ENCODE assay signal across 6 cellular contexts in genomic region chrX:24415921-24416320, GRCh38. TPM values are rescaled to one million over a fixed set of nuclear protein-coding genes. Genes with fewer than 3 reads are reported as not detected.
"Had no signal": no experiment of that assay in that cellular context is flagged by ENCODE, and none has a peak within 500 bp of the region (broad histone marks: within the 10 kb centered on the region; RNA-seq: fewer than 3 reads in every experiment).

No MANE protein-coding gene starts in this region.

- H3K27ac ChIP-seq: HL-60 had no signal

- DNase-seq: IMR-90, KBM-7 had no signal

- H3K4me3 ChIP-seq: K562 had no signal

RNA-seq across cellular contexts. Expression of gene SUPT20HL1, which starts 55.5 kb away (rescaled TPM):
- polyA plus RNA-seq: HepG2, IgD-negative memory B cell, IMR-90, K562 had no signal
